Comparison of ENCODE assay signal across 1 cellular context in genomic region chr1:150234647-150235435, GRCh38.
TF ChIP-seq lines count a peak whose summit lies in the region.

No MANE protein-coding gene starts in this region.

TF ChIP-seq in GM12878, 131 proteins besides CTCF, POLR2A, EP300 and RAD21 (continued from another document):
- TF ChIP-seq NFIC (IDR thresholded peaks at IDR 0.05; ENCODE audit: low read depth, low read length) (peak; percentile 61; the same call in 1 of the 2 replicates), TAF1 (IDR thresholded peaks at IDR 0.05; ENCODE audit: borderline replicate concordance, low read depth, low read length) (peak; percentile 54), NFXL1 (IDR thresholded peaks at IDR 0.05; ENCODE audit: borderline replicate concordance) (no peak), FOXM1 (IDR thresholded peaks at IDR 0.05; ENCODE audit: low read depth, low read length) (peak; percentile 22; the same call in 1 of the 2 replicates), RAD51 (IDR thresholded peaks at IDR 0.05) (no peak), MAX (IDR thresholded peaks at IDR 0.05; ENCODE audit: low read depth, low read length) (peak; percentile 63; the same call in 1 of the 2 replicates), JUND (IDR thresholded peaks at IDR 0.05; ENCODE audit: low read depth, low read length) (no peak), MEF2A (IDR thresholded peaks at IDR 0.05; ENCODE audit: insufficient read depth, low read depth, low read length) (no peak), ZZZ3 (IDR thresholded peaks at IDR 0.05; ENCODE audit: control insufficient read depth, insufficient read length, low read depth) (no peak), KAT2A (conservative IDR thresholded peaks at IDR 0.05; ENCODE audit: control insufficient read depth, low read depth, low read length) (no peak), BCL11A (IDR thresholded peaks at IDR 0.05; ENCODE audit: low read depth, low read length) (peak; percentile 10; the same call in 1 of the 2 replicates), MTA2 (IDR thresholded peaks at IDR 0.05; ENCODE audit: low read depth) (peak; percentile 42; the same call in 1 of the 2 replicates), BHLHE40 (IDR thresholded peaks at IDR 0.05; ENCODE audit: borderline replicate concordance in 1 of 2, low read depth in 2 of 2, low read length in 1 of 2) (peak in 1 of 2 experiments; percentile 49; a peak in 1 of 4 replicates), CREB1 (IDR thresholded peaks at IDR 0.05; ENCODE audit: low read depth) (peak; percentile 93), TBL1XR1 (IDR thresholded peaks at IDR 0.05; ENCODE audit: low read depth, low read length) (peak; percentile 38; the same call in 1 of the 2 replicates), SRF (IDR thresholded peaks at IDR 0.05; ENCODE audit: low read depth in 2 of 2, low read length in 2 of 2) (no peak; a peak in 1 of 4 replicates), IKZF2 (IDR thresholded peaks at IDR 0.05) (peak; percentile 43 to 76; a peak in 3 of 4 replicates), BCL3 (IDR thresholded peaks at IDR 0.05; ENCODE audit: borderline replicate concordance, insufficient read depth, low read depth, low read length, poor library complexity, severe bottlenecking) (peak; percentile 61), STAT1 (conservative IDR thresholded peaks at IDR 0.05) (0 out of 2 replicates have a peak, but pooled peaks have one; percentile 19), PML (IDR thresholded peaks at IDR 0.05; ENCODE audit: low read length) (peak; percentile 88), E2F4 (IDR thresholded peaks at IDR 0.05; ENCODE audit: low read depth, low read length) (no peak), SMARCA5 (IDR thresholded peaks at IDR 0.05) (0 out of 2 replicates have a peak, but pooled peaks have one; percentile 70), SREBF2 (IDR thresholded peaks at IDR 0.05; ENCODE audit: low read length) (no peak), ZBTB11 (CRISPR knock-in tag; IDR thresholded peaks at IDR 0.05) (no peak), E2F8 (IDR thresholded peaks at IDR 0.05; ENCODE audit: low read depth, partially characterized antibody) (no peak), DPF2 (IDR thresholded peaks at IDR 0.05) (peak; percentile 79), ATF2 (IDR thresholded peaks at IDR 0.05; ENCODE audit: low read length) (peak; percentile 57; the same call in 1 of the 2 replicates), SUPT20H (IDR thresholded peaks at IDR 0.05; ENCODE audit: borderline replicate concordance, control insufficient read depth, low read depth, low read length) (no peak)
TF ChIP-seq in GM12878: peak in this region for 54.
